In genomic region chr12:130419116-130419515, GRCh38 we compare ENCODE assay signal across 20 cellular contexts.
"Had no signal": no experiment of that assay in that cellular context is flagged by ENCODE, and none has a peak within 500 bp of the region (broad histone marks: within the 10 kb centered on the region; RNA-seq: fewer than 3 reads in every experiment).

No MANE protein-coding gene starts in this region.

- H3K36me3 ChIP-seq: SJSA1 had no signal

- H3K9me3 ChIP-seq: SJSA1 had no signal

- H3K4me3 ChIP-seq: SJSA1, SK-N-MC had no signal

- H3K4me1 ChIP-seq: SJSA1 had no signal

- H3K27ac ChIP-seq: SJSA1, SK-N-MC had no signal

- DNase-seq: KBM-7, NCI-H1092, NCI-H1105 treated with DMSO at 0.1 percent for 48 hours, NCI-H1417 treated with DMSO at 0.1 percent for 48 hours, NCI-H146, NCI-H1694 treated with DMSO at 0.1 percent for 48 hours, NCI-H1930, NCI-H2081, NCI-H2171, NCI-H226, NCI-H446, NCI-H510A, NCI-H524 treated with DMSO at 0.1 percent for 48 hours, NCI-H69, NCI-H774, Right ventricle myocardium superior, RPMI8226, SIG-M5 had no signal

- H3K27me3 ChIP-seq: SJSA1 had no signal
